18 cellular contexts compared by ENCODE assay signal in genomic region chr5:6177926-6178325, GRCh38.
DNase-seq lines count a peak whose midpoint lies in the region; ATAC-seq, FAIRE-seq and TF ChIP-seq lines count a peak whose summit lies in the region.
"Had no signal": no experiment of that assay in that cellular context is flagged by ENCODE, and none has a peak within 500 bp of the region (broad histone marks: within the 10 kb centered on the region; RNA-seq: fewer than 3 reads in every experiment).

No MANE protein-coding gene starts in this region.

- H3K36me3 Mint-ChIP-seq in osteocyte (ENCODE audit: unreplicated experiment), result no peaks in the 10 kb centered on the region
- no peaks in the 10 kb centered on the region for H3K36me3 Mint-ChIP-seq in naive thymus-derived CD8-positive, alpha-beta T cell
- no peaks in the 10 kb centered on the region for H3K36me3 Mint-ChIP-seq in activated CD8-positive, alpha-beta memory T cell treated with anti-CD3 and anti-CD28 coated beads, Interleukin-2, amount 10 ng/mL, durations not matched to agents 7 days and 5 days
- H3K36me3 Mint-ChIP-seq: CD14-positive monocyte; CD8-positive, alpha-beta T cell had no signal

- no peak overlapping the region for H3K27ac Mint-ChIP-seq in osteocyte (ENCODE audit: unreplicated experiment)
- no peak overlapping the region for H3K27ac Mint-ChIP-seq in naive thymus-derived CD8-positive, alpha-beta T cell
- no peak overlapping the region for H3K27ac Mint-ChIP-seq in activated CD8-positive, alpha-beta memory T cell treated with anti-CD3 and anti-CD28 coated beads, Interleukin-2, amount 10 ng/mL, durations not matched to agents 7 days and 5 days
- H3K27ac Mint-ChIP-seq: CD14-positive monocyte; CD8-positive, alpha-beta T cell had no signal

- H3K9me3 ChIP-seq in PC-9 (ENCODE audit: insufficient read depth, low read depth), result no peaks in the 10 kb centered on the region
- H3K9me3 ChIP-seq: A549, BLaER1 had no signal

- no peaks in the 10 kb centered on the region for H4K20me1 ChIP-seq in PC-9 (ENCODE audit: insufficient read depth)
- H4K20me1 ChIP-seq: BLaER1 had no signal

- H3K4me1 Mint-ChIP-seq in osteocyte (ENCODE audit: unreplicated experiment), result no peaks in the 10 kb centered on the region
- no peaks in the 10 kb centered on the region for H3K4me1 Mint-ChIP-seq in naive thymus-derived CD8-positive, alpha-beta T cell
- no peaks in the 10 kb centered on the region for H3K4me1 Mint-ChIP-seq in activated CD8-positive, alpha-beta memory T cell treated with anti-CD3 and anti-CD28 coated beads, Interleukin-2, amount 10 ng/mL, durations not matched to agents 7 days and 5 days
- H3K4me1 Mint-ChIP-seq: CD14-positive monocyte had no signal

- POLR2A ChIA-PET in PC-9 (lab: Charles Lee; ENCODE audit: unreplicated experiment), result no interaction called here
- POLR2A ChIA-PET in naive thymus-derived CD8-positive, alpha-beta T cell (lab: Charles Lee), result no interaction called here

- H3K4me3 Mint-ChIP-seq in osteocyte (ENCODE audit: unreplicated experiment), result no peak overlapping the region
- no peak overlapping the region for H3K4me3 Mint-ChIP-seq in naive thymus-derived CD8-positive, alpha-beta T cell
- no peak overlapping the region for H3K4me3 Mint-ChIP-seq in activated CD8-positive, alpha-beta memory T cell treated with anti-CD3 and anti-CD28 coated beads, Interleukin-2, amount 10 ng/mL, durations not matched to agents 7 days and 5 days
- H3K4me3 Mint-ChIP-seq: CD14-positive monocyte; CD8-positive, alpha-beta T cell had no signal

- intact Hi-C loops in PC-9 (cut with micrococcal nuclease; ENCODE audit: unreplicated experiment), result no loop called here

- FAIRE-seq in HTR-8/SVneo (lab: Jason Lieb, UNC), result peak; percentile 16
- peak; percentile 88 for FAIRE-seq in bronchial epithelial cell (lab: Jason Lieb, UNC)
- FAIRE-seq: A549, GM19239 had no signal

- no peaks in the 10 kb centered on the region for H3K9me2 ChIP-seq in PC-9 (ENCODE audit: insufficient read depth)

- no peaks in the 10 kb centered on the region for H3K27me3 Mint-ChIP-seq in osteocyte (ENCODE audit: unreplicated experiment)
- peaks cover 4 to 26% (median 10%) of the 10 kb centered on the region in 5 donors for H3K27me3 Mint-ChIP-seq in naive thymus-derived CD8-positive, alpha-beta T cell
- H3K27me3 Mint-ChIP-seq in activated CD8-positive, alpha-beta memory T cell treated with anti-CD3 and anti-CD28 coated beads, Interleukin-2, amount 10 ng/mL, durations not matched to agents 7 days and 5 days, result no peaks in the 10 kb centered on the region

- CTCF ChIA-PET in PC-9 (lab: Charles Lee), result no interaction called here
- CTCF ChIA-PET in activated CD8-positive, alpha-beta memory T cell treated with anti-CD3 and anti-CD28 coated beads, Interleukin-2, amount 10 ng/mL, durations not matched to agents 7 days and 5 days (lab: Charles Lee), result no interaction called here

- H3K4me1 ChIP-seq in PC-9 (replicated peaks; ENCODE audit: insufficient read depth), result no peaks in the 10 kb centered on the region; the same call in 1 of the 2 replicates
- H3K4me1 ChIP-seq: A549, BLaER1 had no signal

- H3K27ac ChIP-seq in PC-9, result no peak overlapping the region
- H3K27ac ChIP-seq: 22Rv1, A549, BLaER1, GM23248 had no signal

- H3K36me3 ChIP-seq in PC-9 (ENCODE audit: low read depth) (no peaks in the 10 kb centered on the region), bronchial epithelial cell (ENCODE audit: control insufficient read depth, insufficient read depth, low read length) (no peaks in the 10 kb centered on the region)
- H3K36me3 ChIP-seq: BLaER1 had no signal

- no peak for DNase-seq in HTR-8/SVneo (ENCODE audit: insufficient read length, low spot score)
- no peak for DNase-seq in PC-9
- DNase-seq in bronchial epithelial cell (ENCODE audit: low read depth), result no peak
- peak; percentile 32 for DNase-seq in osteocyte (ENCODE audit: extremely low spot score, unreplicated experiment)
- no peak for DNase-seq in foreskin fibroblast
- no peak for DNase-seq in naive thymus-derived CD8-positive, alpha-beta T cell
- no peak for DNase-seq in activated CD8-positive, alpha-beta memory T cell treated with anti-CD3 and anti-CD28 coated beads, Interleukin-2, amount 10 ng/mL, durations not matched to agents 7 days and 5 days
- DNase-seq: Calu3; CD8-positive, alpha-beta T cell; DMS79 treated with DMSO at 0.1 percent for 48 hours; GF-D8; GM23248; HCEC 1CT had no signal

- BruUV-seq in PC-9 (replicated peaks; lab: Mats Ljungman, UMichigan), result no TSS peak

- H3K4me3 ChIP-seq in PC-9, result no peak overlapping the region
- H3K4me3 ChIP-seq in bronchial epithelial cell (ENCODE audit: low read depth, low read length), result no peak overlapping the region
- H3K4me3 ChIP-seq in foreskin fibroblast (ENCODE audit: low read depth in 1 of 2, low read length in 2 of 2), result no peak overlapping the region
- H3K4me3 ChIP-seq: A549, BLaER1, GM23248 had no signal

- H2AFZ ChIP-seq in PC-9, result 0 out of 2 replicates have a peak overlapping the region, but pooled peaks have one; percentile 11
- H2AFZ ChIP-seq: GM23248 had no signal

- TF ChIP-seq CTCF in PC-9 (conservative IDR thresholded peaks at IDR 0.05) (no peak), bronchial epithelial cell (IDR thresholded peaks at IDR 0.05; ENCODE audit: insufficient read depth, low read length, severe bottlenecking) (no peak), osteocyte (IDR thresholded peaks at IDR 0.05) (no peak), foreskin fibroblast (IDR thresholded peaks at IDR 0.05; ENCODE audit: low read depth, low read length) (no peak)

- H3K4me2 ChIP-seq in PC-9, result no peak overlapping the region
- H3K4me2 ChIP-seq: A549, BLaER1 had no signal

- H3K27me3 ChIP-seq in PC-9 (ENCODE audit: insufficient read depth, low read depth) (peaks cover 32% of the 10 kb centered on the region), bronchial epithelial cell (ENCODE audit: control insufficient read depth, insufficient read depth, low read length) (peaks cover 1% of the 10 kb centered on the region)
- H3K27me3 ChIP-seq: BLaER1 had no signal

- peaks cover 7% of the 10 kb centered on the region for H3K9me3 Mint-ChIP-seq in osteocyte (ENCODE audit: unreplicated experiment)
- peaks cover 0 to 5% (median 0%) of the 10 kb centered on the region in 9 donors for H3K9me3 Mint-ChIP-seq in naive thymus-derived CD8-positive, alpha-beta T cell
- no peaks in the 10 kb centered on the region for H3K9me3 Mint-ChIP-seq in activated CD8-positive, alpha-beta memory T cell treated with anti-CD3 and anti-CD28 coated beads, Interleukin-2, amount 10 ng/mL, durations not matched to agents 7 days and 5 days (ENCODE audit: low read depth)

- no peaks in the 10 kb centered on the region for H3K79me2 ChIP-seq in PC-9 (ENCODE audit: low read depth)

- no peak for ATAC-seq in naive thymus-derived CD8-positive, alpha-beta T cell
- ATAC-seq in activated CD8-positive, alpha-beta memory T cell treated with anti-CD3 and anti-CD28 coated beads, Interleukin-2, amount 10 ng/mL, durations not matched to agents 7 days and 5 days, result no peak
- ATAC-seq: A549; CD8-positive, alpha-beta T cell had no signal

- H3F3A ChIP-seq in PC-9 (ENCODE audit: insufficient read depth, low read depth), result no peaks in the 10 kb centered on the region
